In genomic region chr16:85238233-85238647, GRCh38 we compare ENCODE assay signal across 11 cellular contexts.
DNase-seq lines count a peak whose midpoint lies in the region; ATAC-seq, FAIRE-seq and TF ChIP-seq lines count a peak whose summit lies in the region.
"Had no signal": no experiment of that assay in that cellular context is flagged by ENCODE, and none has a peak within 500 bp of the region (broad histone marks: within the 10 kb centered on the region; RNA-seq: fewer than 3 reads in every experiment).

No MANE protein-coding gene starts in this region.

- no peaks in the 10 kb centered on the region for H3K9me3 Mint-ChIP-seq in HFFc6
- peaks cover 0 to 3% (median 1%) of the 10 kb centered on the region in 7 donors for H3K9me3 Mint-ChIP-seq in CD14-positive monocyte

- peak in 1 of 2 donors; percentile 79 for TF ChIP-seq EP300 in tibial nerve (IDR thresholded peaks at IDR 0.05)

- TF ChIP-seq POLR2A in tibial nerve (IDR thresholded peaks at IDR 0.05) (no peak), gastrocnemius medialis (IDR thresholded peaks at IDR 0.05) (no peak)

- peaks cover 4 to 55% (median 26%) of the 10 kb centered on the region in 4 donors for H3K4me1 ChIP-seq in tibial nerve
- peaks cover 14 to 21% of the 10 kb centered on the region in 2 donors for H3K4me1 ChIP-seq in gastrocnemius medialis
- H3K4me1 ChIP-seq: right lobe of liver had no signal

- peak; percentile 26; the same call in 1 of the 2 replicates for TF ChIP-seq CTCF in HFFc6 (IDR thresholded peaks at IDR 0.05)
- peak in 2 of 5 experiments; percentile 19 to 22 for TF ChIP-seq CTCF in tibial nerve (IDR thresholded peaks at IDR 0.05)
- TF ChIP-seq CTCF in CD14-positive monocyte (IDR thresholded peaks at IDR 0.05) = no peak
- no peak for TF ChIP-seq CTCF in gastrocnemius medialis (IDR thresholded peaks at IDR 0.05 in 4 of 5, conservative IDR thresholded peaks at IDR 0.05 in 1 of 5)

- H3K4me3 Mint-ChIP-seq in HFFc6 (no peak overlapping the region), CD14-positive monocyte (no peak overlapping the region)

- DNase-seq in HFFc6 = peak; percentile 58
- peak; percentile 97 for DNase-seq in brain pericyte (ENCODE audit: low read depth, low spot score)
- DNase-seq in islet precursor cell = peak; percentile 76
- DNase-seq in tibial nerve (ENCODE audit: low spot score in 2 of 2) = peak; percentile 86 to 87
- no peak for DNase-seq in GM19239 (ENCODE audit: insufficient read length, low spot score)
- DNase-seq in CD14-positive monocyte (ENCODE audit: low spot score) = no peak
- no peak for DNase-seq in activated CD4-positive, alpha-beta T cell treated with anti-CD3 and anti-CD28 coated beads, Interleukin-2, amount 50 U/mL, for 4 hours
- DNase-seq in gastrocnemius medialis = no peak
- DNase-seq: NCI-H524 treated with DMSO at 0.1 percent for 48 hours, right lobe of liver had no signal

- peaks cover 36% of the 10 kb centered on the region for H3K4me1 Mint-ChIP-seq in HFFc6 (ENCODE audit: low read depth)
- H3K4me1 Mint-ChIP-seq in CD14-positive monocyte = no peaks in the 10 kb centered on the region

- H3K27ac ChIP-seq in tibial nerve = peak overlapping the region in 2 of 4 donors; percentile 31 to 51
- H3K27ac ChIP-seq in gastrocnemius medialis = no peak overlapping the region
- H3K27ac ChIP-seq: right lobe of liver had no signal

- H3K27ac Mint-ChIP-seq in HFFc6 = peak overlapping the region; percentile 85
- no peak overlapping the region for H3K27ac Mint-ChIP-seq in CD14-positive monocyte

- 4 to 13% methylated on average over 14 to 15 of the region's 17 CpGs for WGBS in tibial nerve, 2 donors

- intact Hi-C loops in CD14-positive monocyte (cut with micrococcal nuclease) (no loop called here), gastrocnemius medialis (cut with DNase I; ENCODE audit: low total_unique reads) (no loop called here)

- in situ Hi-C loops in gastrocnemius medialis (cut with MboI; ENCODE audit: low sequenced_read_pairs in 4 of 4) = loop anchor here in 2 of 4 donors (25.0 kb wide), 1 partner anchor 126 kb away; the partner anchor contains the start of gene CIBAR2 (in 2 of the 2)

- no peaks in the 10 kb centered on the region for H3K9me3 ChIP-seq in tibial nerve
- H3K9me3 ChIP-seq in gastrocnemius medialis = no peaks in the 10 kb centered on the region
- H3K9me3 ChIP-seq: right lobe of liver had no signal

- H3K27me3 ChIP-seq in tibial nerve = peaks cover 0 to 7% of the 10 kb centered on the region in 2 donors
- no peaks in the 10 kb centered on the region for H3K27me3 ChIP-seq in gastrocnemius medialis
- H3K27me3 ChIP-seq: right lobe of liver had no signal

- ATAC-seq in gastrocnemius medialis = no peak

- no peaks in the 10 kb centered on the region for H3K27me3 Mint-ChIP-seq in HFFc6 (ENCODE audit: insufficient read depth)
- H3K27me3 Mint-ChIP-seq in CD14-positive monocyte (ENCODE audit: low read depth in 3 of 3) = peaks cover 42 to 52% (median 45%) of the 10 kb centered on the region in 3 donors

- no peak for FAIRE-seq in GM19239 (lab: Jason Lieb, UNC)
- FAIRE-seq: GM12892 had no signal

- no peaks in the 10 kb centered on the region for H3K36me3 Mint-ChIP-seq in HFFc6 (ENCODE audit: low read depth)
- H3K36me3 Mint-ChIP-seq in CD14-positive monocyte = no peaks in the 10 kb centered on the region

- H3K36me3 ChIP-seq in tibial nerve = no peaks in the 10 kb centered on the region
- H3K36me3 ChIP-seq in gastrocnemius medialis = no peaks in the 10 kb centered on the region
- H3K36me3 ChIP-seq: right lobe of liver had no signal

- H3K4me3 ChIP-seq in tibial nerve (no peak overlapping the region), gastrocnemius medialis (no peak overlapping the region)
- H3K4me3 ChIP-seq: right lobe of liver had no signal

Comparison
In these comparisons a context has a peak if more than half of its experiments do, and no peak if none do; other contexts are left out.
1. DNase-seq: peak in HFFc6 (single experiment), brain pericyte (single experiment), islet precursor cell (single experiment) and tibial nerve (2 of 2); none in GM19239 (single experiment), CD14-positive monocyte (single experiment), activated CD4-positive, alpha-beta T cell treated with anti-CD3 and anti-CD28 coated beads, Interleukin-2, amount 50 U/mL, for 4 hours (0 of 2) and gastrocnemius medialis (0 of 2).